9 cellular contexts compared by ENCODE assay signal in genomic region chr12:115354476-115354890, GRCh38.
A peak's percentile ranks its signal among the peaks of the same experiment; 100 is the strongest.
DNase-seq lines count a peak whose midpoint lies in the region; ATAC-seq and TF ChIP-seq lines count a peak whose summit lies in the region.
"Had no signal": no experiment of that assay in that cellular context is flagged by ENCODE, and none has a peak within 500 bp of the region (broad histone marks: within the 10 kb centered on the region; RNA-seq: fewer than 3 reads in every experiment).

No MANE protein-coding gene starts in this region.

- no peak overlapping the region for H4K91ac ChIP-seq in H9 (ENCODE audit: insufficient read length, low read depth, low read length)

- no peak for DNase-seq in activated naive CD8-positive, alpha-beta T cell treated with anti-CD3 and anti-CD28 coated beads, Interleukin-2, amount 50 U/mL, for 24 hours
- no peak for DNase-seq in activated naive CD8-positive, alpha-beta T cell treated with anti-CD3 and anti-CD28 coated beads for 36 hours
- no peak for DNase-seq in activated T-helper 2 cell treated with anti-CD3 and anti-CD28 coated beads, Interferon-gamma antibody, Interleukin-2, Interleukin-4, amounts not matched to agents 10 μg/mL and 5 μg/mL and 100 μg/mL, durations not matched to agents 14 hours and 24 hours and 36 hours (ENCODE audit: low spot score)
- no peak for DNase-seq in lower lobe of right lung
- no peak for DNase-seq in uterus
- DNase-seq in H9 = no peak
- no peak for DNase-seq in occipital lobe (lab: John Stamatoyannopoulos, UW)
- DNase-seq in mesenteric fat pad (ENCODE audit: low spot score) = no peak
- DNase-seq: CD4-positive, CD25-positive, alpha-beta regulatory T cell had no signal

- no peak overlapping the region for H3K56ac ChIP-seq in H9 (ENCODE audit: insufficient read length, low read depth, low read length)

- peak overlapping the region; percentile 18 for H3K4me3 Mint-ChIP-seq in activated naive CD8-positive, alpha-beta T cell treated with anti-CD3 and anti-CD28 coated beads, Interleukin-2, amount 50 U/mL, for 24 hours
- no peak overlapping the region for H3K4me3 Mint-ChIP-seq in activated naive CD8-positive, alpha-beta T cell treated with anti-CD3 and anti-CD28 coated beads for 36 hours
- peak overlapping the region; percentile 23 for H3K4me3 Mint-ChIP-seq in activated T-helper 2 cell treated with anti-CD3 and anti-CD28 coated beads, Interferon-gamma antibody, Interleukin-2, Interleukin-4, amounts not matched to agents 10 μg/mL and 5 μg/mL and 100 μg/mL, durations not matched to agents 14 hours and 24 hours and 36 hours (ENCODE audit: low read depth)
- no peak overlapping the region; a peak in 1 of 5 replicates for H3K4me3 Mint-ChIP-seq in H9
- H3K4me3 Mint-ChIP-seq: CD4-positive, CD25-positive, alpha-beta regulatory T cell had no signal

- H3K4me2 ChIP-seq in H9 (ENCODE audit: insufficient read depth, insufficient read length, low read length) = no peak overlapping the region

- no peak overlapping the region for H2BK20ac ChIP-seq in H9 (ENCODE audit: low read depth, low read length, poor library complexity, severe bottlenecking)

- no peak overlapping the region for H3K9ac ChIP-seq in H9 (ENCODE audit: extremely low read depth, insufficient read length, low read length)

- intact Hi-C loops in activated T-helper 2 cell treated with anti-CD3 and anti-CD28 coated beads, Interferon-gamma antibody, Interleukin-2, Interleukin-4, amounts not matched to agents 10 μg/mL and 5 μg/mL and 100 μg/mL, durations not matched to agents 14 hours and 24 hours and 36 hours (cut with micrococcal nuclease) = no loop called here
- intact Hi-C loops in lower lobe of right lung (cut with DNase I) (no loop called here), uterus (cut with DNase I; ENCODE audit: low total_unique reads) (no loop called here)

- no peak overlapping the region for H4K5ac ChIP-seq in H9 (ENCODE audit: insufficient read length, low read depth, low read length)

- H2AK5ac ChIP-seq in H9 (ENCODE audit: insufficient read length, low read length) = no peak overlapping the region

- H3K36me3 Mint-ChIP-seq in activated naive CD8-positive, alpha-beta T cell treated with anti-CD3 and anti-CD28 coated beads, Interleukin-2, amount 50 U/mL, for 24 hours (ENCODE audit: low read depth) = no peaks in the 10 kb centered on the region
- no peaks in the 10 kb centered on the region for H3K36me3 Mint-ChIP-seq in activated naive CD8-positive, alpha-beta T cell treated with anti-CD3 and anti-CD28 coated beads for 36 hours
- H3K36me3 Mint-ChIP-seq in activated T-helper 2 cell treated with anti-CD3 and anti-CD28 coated beads, Interferon-gamma antibody, Interleukin-2, Interleukin-4, amounts not matched to agents 10 μg/mL and 5 μg/mL and 100 μg/mL, durations not matched to agents 14 hours and 24 hours and 36 hours (ENCODE audit: low read depth) = no peaks in the 10 kb centered on the region
- H3K36me3 Mint-ChIP-seq in H9 (ENCODE audit: insufficient read depth in 1 of 3, low read depth in 3 of 3) = no peaks in the 10 kb centered on the region
- H3K36me3 Mint-ChIP-seq: CD4-positive, CD25-positive, alpha-beta regulatory T cell had no signal

- TF ChIP-seq POLR2A in uterus (IDR thresholded peaks at IDR 0.05) = no peak

- H3K23me2 ChIP-seq in H9 (ENCODE audit: insufficient read length, low read depth, low read length, poor library complexity, severe bottlenecking) = no peaks in the 10 kb centered on the region

- peak overlapping the region; percentile 62 for H3K27ac ChIP-seq in lower lobe of right lung
- peak overlapping the region; percentile 56 to 87 for H3K27ac ChIP-seq in uterus
- no peak overlapping the region for H3K27ac ChIP-seq in H9 (ENCODE audit: insufficient read length, low read depth, low read length)

- H4K20me1 ChIP-seq in H9 (ENCODE audit: control insufficient read depth, insufficient read depth, insufficient read length) = no peaks in the 10 kb centered on the region

- no peak overlapping the region for H2AFZ ChIP-seq in H9 (ENCODE audit: low read length)

- H3K9me3 Mint-ChIP-seq in activated naive CD8-positive, alpha-beta T cell treated with anti-CD3 and anti-CD28 coated beads, Interleukin-2, amount 50 U/mL, for 24 hours = no peaks in the 10 kb centered on the region
- H3K9me3 Mint-ChIP-seq in activated naive CD8-positive, alpha-beta T cell treated with anti-CD3 and anti-CD28 coated beads for 36 hours = no peaks in the 10 kb centered on the region
- no peaks in the 10 kb centered on the region for H3K9me3 Mint-ChIP-seq in activated T-helper 2 cell treated with anti-CD3 and anti-CD28 coated beads, Interferon-gamma antibody, Interleukin-2, Interleukin-4, amounts not matched to agents 10 μg/mL and 5 μg/mL and 100 μg/mL, durations not matched to agents 14 hours and 24 hours and 36 hours
- no peaks in the 10 kb centered on the region for H3K9me3 Mint-ChIP-seq in H9

- peaks cover 2% of the 10 kb centered on the region for H3K4me1 Mint-ChIP-seq in activated naive CD8-positive, alpha-beta T cell treated with anti-CD3 and anti-CD28 coated beads, Interleukin-2, amount 50 U/mL, for 24 hours
- H3K4me1 Mint-ChIP-seq in activated naive CD8-positive, alpha-beta T cell treated with anti-CD3 and anti-CD28 coated beads for 36 hours = no peaks in the 10 kb centered on the region
- H3K4me1 Mint-ChIP-seq in activated T-helper 2 cell treated with anti-CD3 and anti-CD28 coated beads, Interferon-gamma antibody, Interleukin-2, Interleukin-4, amounts not matched to agents 10 μg/mL and 5 μg/mL and 100 μg/mL, durations not matched to agents 14 hours and 24 hours and 36 hours (ENCODE audit: low read depth) = no peaks in the 10 kb centered on the region
- peaks cover 0 to 2% of the 10 kb centered on the region in 2 experiments; a peak in 1 of 4 replicates for H3K4me1 Mint-ChIP-seq in H9
- H3K4me1 Mint-ChIP-seq: CD4-positive, CD25-positive, alpha-beta regulatory T cell had no signal

- no peaks in the 10 kb centered on the region for H3K79me1 ChIP-seq in H9 (ENCODE audit: insufficient read depth, low read depth, low read length, poor library complexity, severe bottlenecking)

- H2BK120ac ChIP-seq in H9 (ENCODE audit: low read depth, low read length, poor library complexity, severe bottlenecking) = no peak overlapping the region

- no peak overlapping the region for H2BK5ac ChIP-seq in H9 (ENCODE audit: insufficient read length, low read length)

- H2BK12ac ChIP-seq in H9 (ENCODE audit: insufficient read length, low read depth, low read length) = no peak overlapping the region

- peaks cover 2% of the 10 kb centered on the region for H3K27me3 Mint-ChIP-seq in activated naive CD8-positive, alpha-beta T cell treated with anti-CD3 and anti-CD28 coated beads, Interleukin-2, amount 50 U/mL, for 24 hours
- peaks cover 5% of the 10 kb centered on the region for H3K27me3 Mint-ChIP-seq in activated naive CD8-positive, alpha-beta T cell treated with anti-CD3 and anti-CD28 coated beads for 36 hours
- H3K27me3 Mint-ChIP-seq in activated T-helper 2 cell treated with anti-CD3 and anti-CD28 coated beads, Interferon-gamma antibody, Interleukin-2, Interleukin-4, amounts not matched to agents 10 μg/mL and 5 μg/mL and 100 μg/mL, durations not matched to agents 14 hours and 24 hours and 36 hours (ENCODE audit: low read depth) = no peaks in the 10 kb centered on the region
- H3K27me3 Mint-ChIP-seq in H9 (ENCODE audit: low read depth) = peaks cover 4% of the 10 kb centered on the region
- H3K27me3 Mint-ChIP-seq: CD4-positive, CD25-positive, alpha-beta regulatory T cell had no signal

- TF ChIP-seq CTCF in lower lobe of right lung (IDR thresholded peaks at IDR 0.05) (no peak), uterus (IDR thresholded peaks at IDR 0.05) (no peak), H9 (conservative IDR thresholded peaks at IDR 0.05) (no peak)

- no peaks in the 10 kb centered on the region for H3K79me2 ChIP-seq in H9 (ENCODE audit: insufficient read depth, low read length)

- H3T11ph ChIP-seq in H9 (ENCODE audit: low read length) = no peak overlapping the region

- H3K27me3 ChIP-seq in lower lobe of right lung (ENCODE audit: low read depth) (no peaks in the 10 kb centered on the region), uterus (no peaks in the 10 kb centered on the region), H9 (ENCODE audit: insufficient read depth, low read length) (no peaks in the 10 kb centered on the region)

- no peak overlapping the region for H4K8ac ChIP-seq in H9 (replicated peaks; ENCODE audit: insufficient read length, low read depth, low read length)

- H3K27ac Mint-ChIP-seq in activated naive CD8-positive, alpha-beta T cell treated with anti-CD3 and anti-CD28 coated beads, Interleukin-2, amount 50 U/mL, for 24 hours = peak overlapping the region; percentile 34
- no peak overlapping the region for H3K27ac Mint-ChIP-seq in activated naive CD8-positive, alpha-beta T cell treated with anti-CD3 and anti-CD28 coated beads for 36 hours
- H3K27ac Mint-ChIP-seq in activated T-helper 2 cell treated with anti-CD3 and anti-CD28 coated beads, Interferon-gamma antibody, Interleukin-2, Interleukin-4, amounts not matched to agents 10 μg/mL and 5 μg/mL and 100 μg/mL, durations not matched to agents 14 hours and 24 hours and 36 hours = peak overlapping the region; percentile 22
- H3K27ac Mint-ChIP-seq in H9 = peak overlapping the region in 1 of 3 experiments; percentile 25; a peak in 2 of 7 replicates
- H3K27ac Mint-ChIP-seq: CD4-positive, CD25-positive, alpha-beta regulatory T cell had no signal

- no peak overlapping the region for H3K14ac ChIP-seq in H9 (ENCODE audit: insufficient read depth, low read length)

- H3K4me1 ChIP-seq in lower lobe of right lung (no peaks in the 10 kb centered on the region), uterus (no peaks in the 10 kb centered on the region), H9 (ENCODE audit: insufficient read depth, low read length) (no peaks in the 10 kb centered on the region)

- no CpG with 5 or more reads among the region's 1 CpG for WGBS in H9 (ENCODE audit: extremely low coverage, insufficient read length, low lambda C conversion rate)

- H3K18ac ChIP-seq in H9 (ENCODE audit: insufficient read length, low read depth, low read length) = no peak overlapping the region

- H3K4ac ChIP-seq in H9 (ENCODE audit: low read depth, low read length) = no peak overlapping the region

- H3K23ac ChIP-seq in H9 (ENCODE audit: insufficient read length, low read depth, low read length) = no peak overlapping the region

- H3K4me3 ChIP-seq in lower lobe of right lung = peak overlapping the region; percentile 25
- peak overlapping the region; percentile 6 to 40 for H3K4me3 ChIP-seq in uterus

- no peak overlapping the region for H2BK15ac ChIP-seq in H9 (ENCODE audit: low read depth, low read length)

- peak; percentile 15 for ATAC-seq in activated naive CD8-positive, alpha-beta T cell treated with anti-CD3 and anti-CD28 coated beads, Interleukin-2, amount 50 U/mL, for 24 hours
- no peak for ATAC-seq in lower lobe of right lung

- no peaks in the 10 kb centered on the region for H3K9me3 ChIP-seq in lower lobe of right lung
- H3K9me3 ChIP-seq in uterus = no peaks in the 10 kb centered on the region
- no peaks in the 10 kb centered on the region for H3K9me3 ChIP-seq in H9 (ENCODE audit: control insufficient read depth, low read depth, low read length)

- H3K36me3 ChIP-seq in lower lobe of right lung (no peaks in the 10 kb centered on the region), uterus (no peaks in the 10 kb centered on the region)

Comparison
In these comparisons a context has a peak if more than half of its experiments do, and no peak if none do; other contexts are left out.
1. H3K4me3 Mint-ChIP-seq: peak in activated naive CD8-positive, alpha-beta T cell treated with anti-CD3 and anti-CD28 coated beads, Interleukin-2, amount 50 U/mL, for 24 hours (single experiment) and activated T-helper 2 cell treated with anti-CD3 and anti-CD28 coated beads, Interferon-gamma antibody, Interleukin-2, Interleukin-4, amounts not matched to agents 10 μg/mL and 5 μg/mL and 100 μg/mL, durations not matched to agents 14 hours and 24 hours and 36 hours (single experiment); none in activated naive CD8-positive, alpha-beta T cell treated with anti-CD3 and anti-CD28 coated beads for 36 hours (single experiment) and H9 (0 of 2).